Comparison of ENCODE assay signal across 8 cellular contexts in genomic region chr5:83076742-83077661, GRCh38. TPM values are rescaled to one million over a fixed set of nuclear protein-coding genes. Genes with fewer than 3 reads are reported as not detected.
A peak's percentile ranks its signal among the peaks of the same experiment; 100 is the strongest.
DNase-seq lines count a peak whose midpoint lies in the region; ATAC-seq and TF ChIP-seq lines count a peak whose summit lies in the region.

TMEM167A (minus strand) TSS chr5:83077394; CDS start chr5:83077323, 71 bp downstream.
XRCC4 (plus strand) TSS chr5:83077547; CDS start chr5:83104920, 27,373 bp downstream.

- H3K9me3 ChIP-seq in suprapubic skin = no peaks in the 10 kb centered on the region

- TF ChIP-seq CTCF in GM06990 (IDR thresholded peaks at IDR 0.05; ENCODE audit: insufficient read depth, low read length, poor library complexity, severe bottlenecking) (no peak), suprapubic skin (IDR thresholded peaks at IDR 0.05) (no peak)

- ATAC-seq in HG02588 (IDR thresholded peaks at IDR 0.05; ENCODE audit: unreplicated experiment) (peak; percentile 98), SK-N-SH treated with all-trans-retinoic acid at 6 μM for 48 hours (peak; percentile 100)

- TF ChIP-seq EP300 in suprapubic skin (IDR thresholded peaks at IDR 0.05) = no peak

- H3K4me1 Mint-ChIP-seq in activated naive CD4-positive, alpha-beta T cell treated with anti-CD3 and anti-CD28 coated beads, Interleukin-2, amount 50 U/mL, for 24 hours = peaks cover 52% of the 10 kb centered on the region

- peaks cover 14% of the 10 kb centered on the region for H3K36me3 Mint-ChIP-seq in activated naive CD4-positive, alpha-beta T cell treated with anti-CD3 and anti-CD28 coated beads, Interleukin-2, amount 50 U/mL, for 24 hours

- peak within 1 kb of the TSS; percentile 92 for H3K27ac ChIP-seq in suprapubic skin

- H3K4me1 ChIP-seq in suprapubic skin = peaks cover 46% of the 10 kb centered on the region

- TF ChIP-seq POLR2A in suprapubic skin (IDR thresholded peaks at IDR 0.05) = peak; percentile 53 to 92

- H3K36me3 ChIP-seq in GM06990 (ENCODE audit: control insufficient read depth, insufficient read depth, low read length) (no peaks in the 10 kb centered on the region), suprapubic skin (no peaks in the 10 kb centered on the region)

- H3K9me3 Mint-ChIP-seq in activated naive CD4-positive, alpha-beta T cell treated with anti-CD3 and anti-CD28 coated beads, Interleukin-2, amount 50 U/mL, for 24 hours = no peaks in the 10 kb centered on the region

- WGBS in suprapubic skin = 0% methylated on average over 25 of the region's 44 CpGs

- DNase-seq in GM06990 (ENCODE audit: extremely low read depth, insufficient read length) (peak; percentile 95), NCI-H1092 (lab: John Stamatoyannopoulos, UW) (peak; percentile 94), globus pallidus (ENCODE audit: low spot score) (peak; percentile 99), nucleus accumbens (lab: John Stamatoyannopoulos, UW) (peak; percentile 66 to 99 (median 96)), suprapubic skin (ENCODE audit: low spot score in 2 of 2) (peak; percentile 98)

- H3K27me3 Mint-ChIP-seq in activated naive CD4-positive, alpha-beta T cell treated with anti-CD3 and anti-CD28 coated beads, Interleukin-2, amount 50 U/mL, for 24 hours = no peaks in the 10 kb centered on the region

- peak within 1 kb of the TSS; percentile 95 for H3K4me3 ChIP-seq in GM06990 (replicated peaks; ENCODE audit: low read depth, low read length)
- peak within 1 kb of the TSS; percentile 91 for H3K4me3 ChIP-seq in suprapubic skin

- H3K4me3 Mint-ChIP-seq in activated naive CD4-positive, alpha-beta T cell treated with anti-CD3 and anti-CD28 coated beads, Interleukin-2, amount 50 U/mL, for 24 hours = peak within 1 kb of the TSS; percentile 98

- no peaks in the 10 kb centered on the region for H3K27me3 ChIP-seq in GM06990 (replicated peaks; ENCODE audit: control insufficient read depth, insufficient read depth, low read length)
- no peaks in the 10 kb centered on the region for H3K27me3 ChIP-seq in suprapubic skin

- H3K27ac Mint-ChIP-seq in activated naive CD4-positive, alpha-beta T cell treated with anti-CD3 and anti-CD28 coated beads, Interleukin-2, amount 50 U/mL, for 24 hours = peak within 1 kb of the TSS; percentile 98

TF ChIP-seq in SK-N-SH treated with all-trans-retinoic acid at 6 μM for 48 hours, 23 proteins besides CTCF, POLR2A, EP300 and RAD21:
- TF ChIP-seq ESRRG (CRISPR knock-in tag; IDR thresholded peaks at IDR 0.05) (no peak), ZNF70 (CRISPR knock-in tag; IDR thresholded peaks at IDR 0.05) (no peak), PPARA (CRISPR knock-in tag; IDR thresholded peaks at IDR 0.05; ENCODE audit: borderline replicate concordance) (no peak), ZFP3 (CRISPR knock-in tag; IDR thresholded peaks at IDR 0.05) (no peak), BACH2 (CRISPR knock-in tag; IDR thresholded peaks at IDR 0.05; ENCODE audit: borderline replicate concordance) (no peak), PATZ1 (CRISPR knock-in tag; IDR thresholded peaks at IDR 0.05; ENCODE audit: borderline replicate concordance) (no peak), RARB (CRISPR knock-in tag; IDR thresholded peaks at IDR 0.05) (no peak), SNAI2 (CRISPR knock-in tag; IDR thresholded peaks at IDR 0.05) (no peak), OSR1 (CRISPR knock-in tag; IDR thresholded peaks at IDR 0.05) (no peak), POU6F1 (CRISPR knock-in tag; IDR thresholded peaks at IDR 0.05; ENCODE audit: borderline replicate concordance, low read depth) (no peak), TSHZ2 (CRISPR knock-in tag; IDR thresholded peaks at IDR 0.05) (no peak), TOX (CRISPR knock-in tag; IDR thresholded peaks at IDR 0.05; ENCODE audit: borderline replicate concordance) (no peak), ZC3H10 (CRISPR knock-in tag; IDR thresholded peaks at IDR 0.05) (no peak)
TF ChIP-seq in SK-N-SH treated with all-trans-retinoic acid at 6 μM for 48 hours: peak in this region for 0.

RNA-seq across cellular contexts. Expression of gene TMEM167A, which starts in this region (rescaled TPM):
- total RNA-seq in suprapubic skin = 10 to 100 TPM; 24.2 to 39.5 (median 31.8) TPM

RNA-seq across cellular contexts. Expression of gene XRCC4, which starts in this region (rescaled TPM):
- 1 to 10 TPM; 4.2 to 6.0 (median 5.4) TPM for total RNA-seq in suprapubic skin

Comparison
In these comparisons a context has a peak if more than half of its experiments do, and no peak if none do; other contexts are left out.
1. Peak in every context shown above with its lines: DNase-seq, ATAC-seq, H3K4me3 ChIP-seq and H3K27ac ChIP-seq.